24 cellular contexts compared by ENCODE assay signal in the genomic region with DNA sequence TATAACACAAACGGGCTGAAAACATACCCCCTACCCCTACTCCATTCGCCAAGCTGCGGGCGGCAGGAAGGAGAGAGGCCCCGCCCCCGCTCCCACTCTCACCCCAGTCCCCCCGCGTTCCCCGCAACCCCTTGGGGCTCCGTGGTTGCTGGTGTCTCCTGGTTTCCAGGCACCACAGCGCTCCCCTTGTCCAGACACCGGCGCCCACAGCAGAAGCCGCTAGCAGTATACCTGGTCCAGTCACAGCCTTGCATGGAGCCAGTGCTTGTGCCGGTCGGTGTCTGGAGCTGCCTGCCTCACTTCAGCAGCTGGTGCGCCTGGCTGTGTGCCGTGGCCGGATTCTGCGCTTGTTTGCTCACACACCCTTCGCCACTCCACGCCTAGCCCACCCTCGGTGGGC.
"Had no signal": no experiment of that assay in that cellular context is flagged by ENCODE, and none has a peak within 500 bp of the region (broad histone marks: within the 10 kb centered on the region; RNA-seq: fewer than 3 reads in every experiment).

No MANE protein-coding gene starts in this region.

- H3K4me1 ChIP-seq: adrenal gland, ascending aorta had no signal

- ATAC-seq: activated CD8-positive, alpha-beta T cell treated with anti-CD3 and anti-CD28 coated beads, Interleukin-2, amount 10 ng/mL, durations not matched to agents 7 days and 5 days; body of pancreas; PC-3 had no signal

- H3K36me3 ChIP-seq: adrenal gland, ascending aorta, MG63 had no signal

- H3K9me3 ChIP-seq: adrenal gland, ascending aorta, body of pancreas, MG63 had no signal

- H3K27me3 ChIP-seq: adrenal gland, ascending aorta, body of pancreas, MG63 had no signal

- DNase-seq: activated CD4-positive, alpha-beta T cell treated with anti-CD3 and anti-CD28 coated beads for 48 hours; activated CD4-positive, alpha-beta T cell treated with anti-CD3 and anti-CD28 coated beads, Interleukin-2, amount 50 U/mL, for 4 hours; activated CD4-positive, CD25-positive, alpha-beta regulatory T cell treated with anti-CD3 and anti-CD28 coated beads, Interleukin-2, amount 50 U/mL, for 72 hours; activated CD8-positive, alpha-beta memory T cell treated with anti-CD3 and anti-CD28 coated beads, Interleukin-2, amount 50 U/mL, for 48 hours; activated CD8-positive, alpha-beta T cell treated with anti-CD3 and anti-CD28 coated beads, Interleukin-2, amount 10 ng/mL, durations not matched to agents 7 days and 5 days; activated naive CD4-positive, alpha-beta T cell treated with anti-CD3 and anti-CD28 coated beads, Interleukin-2, amount 50 U/mL, for 16 hours; activated naive CD8-positive, alpha-beta T cell treated with anti-CD3 and anti-CD28 coated beads, Interleukin-2, amount 10 ng/mL, durations not matched to agents 7 days and 5 days; activated T-cell treated with anti-CD3 and anti-CD28 coated beads, Interleukin-2, amount 50 U/mL, for 1 hour; adrenal gland; body of pancreas; MG63; MV-4-11; NCI-H1092 treated with DMSO at 0.1 percent for 48 hours; NCI-H1417 treated with DMSO at 0.1 percent for 48 hours; NCI-H1694; NCI-H2029; NCI-H2107; NCI-H2171 treated with DMSO at 0.1 percent for 48 hours; NCI-H226; NCI-H526 treated with DMSO at 0.1 percent for 48 hours; PC-3; SHP77 treated with DMSO at 0.1 percent for 48 hours had no signal

- H3K27ac ChIP-seq: adrenal gland, ascending aorta, body of pancreas had no signal

- FAIRE-seq: RCC 7860 had no signal

- H3K4me3 ChIP-seq: adrenal gland, ascending aorta, body of pancreas, MG63 had no signal
